ENCODE assay signal across 21 cellular contexts in genomic region chr7:125089171-125089570, GRCh38.
A peak's percentile ranks its signal among the peaks of the same experiment; 100 is the strongest.
DNase-seq lines count a peak whose midpoint lies in the region; FAIRE-seq and TF ChIP-seq lines count a peak whose summit lies in the region.
"Had no signal": no experiment of that assay in that cellular context is flagged by ENCODE, and none has a peak within 500 bp of the region (broad histone marks: within the 10 kb centered on the region; RNA-seq: fewer than 3 reads in every experiment).

No MANE protein-coding gene starts in this region.

- no peaks in the 10 kb centered on the region for H3K36me3 Mint-ChIP-seq in MCF 10A (ENCODE audit: insufficient read depth, unreplicated experiment)
- H3K36me3 Mint-ChIP-seq: CD14-positive monocyte; CD8-positive, alpha-beta memory T cell had no signal

- no peak for TF ChIP-seq CTCF in MCF 10A (IDR thresholded peaks at IDR 0.05; ENCODE audit: unreplicated experiment)
- no peak for TF ChIP-seq CTCF in breast epithelium (IDR thresholded peaks at IDR 0.05)
- TF ChIP-seq CTCF in epithelial cell of esophagus (IDR thresholded peaks at IDR 0.05; ENCODE audit: insufficient read depth, low read depth, low read length, missing control alignments), result no peak
- no peak for TF ChIP-seq CTCF in keratinocyte (optimal IDR thresholded peaks at IDR 0.05 in 1 of 3, IDR thresholded peaks at IDR 0.05 in 1 of 3, conservative IDR thresholded peaks at IDR 0.05 in 1 of 3; ENCODE audit: extremely low read depth in 1 of 3, insufficient read depth in 2 of 3, low read length in 3 of 3)

- no peaks in the 10 kb centered on the region for H3K9me3 ChIP-seq in breast epithelium
- no peaks in the 10 kb centered on the region for H3K9me3 ChIP-seq in keratinocyte (ENCODE audit: control insufficient read depth, low read depth, low read length)
- H3K9me3 ChIP-seq: BLaER1, HAP-1 had no signal

- intact Hi-C loops in MCF 10A (cut with micrococcal nuclease) (no loop called here), breast epithelium (cut with DNase I; ENCODE audit: low total_unique reads) (no loop called here)

- no peaks in the 10 kb centered on the region for H3K36me3 ChIP-seq in breast epithelium
- no peaks in the 10 kb centered on the region for H3K36me3 ChIP-seq in keratinocyte (ENCODE audit: control insufficient read depth in 2 of 2, extremely low read depth in 1 of 2, insufficient read depth in 2 of 2, low read length in 2 of 2)
- H3K36me3 ChIP-seq: BLaER1, HAP-1 had no signal

- CTCF ChIA-PET in MCF 10A (lab: Yijun Ruan, JAX), result no interaction called here

- POLR2A ChIA-PET in MCF 10A (lab: Yijun Ruan, JAX), result no interaction called here

- no peak overlapping the region for H3K9ac ChIP-seq in keratinocyte (ENCODE audit: control insufficient read depth, extremely low read depth, insufficient read depth, low read length)
- H3K9ac ChIP-seq: BLaER1 had no signal

- no peaks in the 10 kb centered on the region for H3K27me3 Mint-ChIP-seq in MCF 10A (ENCODE audit: insufficient read depth, unreplicated experiment)
- H3K27me3 Mint-ChIP-seq: B cell; CD4-positive, alpha-beta T cell; CD8-positive, alpha-beta memory T cell had no signal

- no peak overlapping the region for H3K4me3 ChIP-seq in breast epithelium
- H3K4me3 ChIP-seq in epithelial cell of esophagus (ENCODE audit: low read length), result no peak overlapping the region
- no peak overlapping the region for H3K4me3 ChIP-seq in keratinocyte (ENCODE audit: control insufficient read depth in 2 of 3, extremely low read depth in 1 of 3, insufficient read depth in 2 of 3, low read depth in 1 of 3, low read length in 3 of 3)
- H3K4me3 ChIP-seq: BLaER1, GM12878, GM23338, HAP-1 had no signal

- no peak overlapping the region for H3K4me3 Mint-ChIP-seq in MCF 10A (ENCODE audit: unreplicated experiment)
- H3K4me3 Mint-ChIP-seq: B cell; CD14-positive monocyte; CD4-positive, alpha-beta T cell; CD8-positive, alpha-beta memory T cell; GM23338; HFFc6 had no signal

- dilution Hi-C loops in keratinocyte (cut with MboI; ENCODE audit: extremely low pct_ligation_motif_present, low sequenced_read_pairs), result no loop called here

- no peaks in the 10 kb centered on the region for H3K9me3 Mint-ChIP-seq in MCF 10A (ENCODE audit: unreplicated experiment)
- H3K9me3 Mint-ChIP-seq: CD4-positive, alpha-beta T cell; GM23338 had no signal

- H4K20me1 ChIP-seq in keratinocyte (ENCODE audit: control insufficient read depth, extremely low read depth, insufficient read depth, low read length), result no peaks in the 10 kb centered on the region
- H4K20me1 ChIP-seq: BLaER1 had no signal

- H3K9me1 ChIP-seq in keratinocyte (ENCODE audit: control insufficient read depth, extremely low read depth, insufficient read depth, low read length), result no peaks in the 10 kb centered on the region

- no peak overlapping the region for H3K27ac ChIP-seq in breast epithelium
- H3K27ac ChIP-seq in keratinocyte (ENCODE audit: control insufficient read depth, insufficient read depth, low read length), result peak overlapping the region; percentile 34
- H3K27ac ChIP-seq: 22Rv1, BLaER1 had no signal

- H3K4me1 ChIP-seq in breast epithelium (no peaks in the 10 kb centered on the region), keratinocyte (ENCODE audit: control insufficient read depth, extremely low read depth, insufficient read depth, low read length) (peaks cover 12% of the 10 kb centered on the region)
- H3K4me1 ChIP-seq: BLaER1 had no signal

- no peaks in the 10 kb centered on the region for H3K27me3 ChIP-seq in breast epithelium
- H3K27me3 ChIP-seq in keratinocyte (ENCODE audit: control insufficient read depth, extremely low read depth, insufficient read depth, low read length), result no peaks in the 10 kb centered on the region
- H3K27me3 ChIP-seq: BLaER1 had no signal

- no peak for DNase-seq in MCF 10A (ENCODE audit: unreplicated experiment)
- no peak for DNase-seq in breast epithelium (ENCODE audit: low spot score in 2 of 2)
- DNase-seq in epithelial cell of esophagus (ENCODE audit: low read depth), result peak; percentile 81
- peak; percentile 25 for DNase-seq in keratinocyte (ENCODE audit: low read depth, low spot score)
- DNase-seq in activated CD4-positive, alpha-beta T cell treated with anti-CD3 and anti-CD28 coated beads for 1 hour, result no peak
- DNase-seq in central memory CD4-positive, alpha-beta T cell, result no peak
- DNase-seq: CD4-positive, alpha-beta T cell; CD8-positive, alpha-beta memory T cell; DMS 273 treated with DMSO at 0.1 percent for 48 hours; DMS79; EL; GDM1; HFFc6 had no signal

- BruUV-seq in MCF 10A (replicated peaks; lab: Mats Ljungman, UMichigan), result no TSS peak

- H3K27ac Mint-ChIP-seq in MCF 10A (ENCODE audit: low read depth, unreplicated experiment), result peak overlapping the region; percentile 46
- H3K27ac Mint-ChIP-seq: B cell; CD14-positive monocyte; CD4-positive, alpha-beta T cell; CD8-positive, alpha-beta memory T cell; GM23338; HFFc6 had no signal

- H3K4me2 ChIP-seq in keratinocyte (ENCODE audit: control insufficient read depth, extremely low read depth, insufficient read depth, low read depth, low read length), result peak overlapping the region; percentile 18
- H3K4me2 ChIP-seq: BLaER1, GM23338 had no signal

- TF ChIP-seq POLR2A in breast epithelium (IDR thresholded peaks at IDR 0.05), result no peak

- no peak for FAIRE-seq in keratinocyte (lab: Jason Lieb, UNC)
- FAIRE-seq: D721Med, GM12878 had no signal

- no peaks in the 10 kb centered on the region for H3K79me2 ChIP-seq in keratinocyte (ENCODE audit: control insufficient read depth, insufficient read depth, low read length)

- no peaks in the 10 kb centered on the region for H3K4me1 Mint-ChIP-seq in MCF 10A (ENCODE audit: insufficient read depth, unreplicated experiment)
- H3K4me1 Mint-ChIP-seq: B cell; CD14-positive monocyte; CD8-positive, alpha-beta memory T cell had no signal

- H2AFZ ChIP-seq in keratinocyte (ENCODE audit: control insufficient read depth, low read length), result no peak overlapping the region
- H2AFZ ChIP-seq: GM23338 had no signal

Comparison
In these comparisons a context has a peak if more than half of its experiments do, and no peak if none do; other contexts are left out.
1. DNase-seq: peak in epithelial cell of esophagus (single experiment) and keratinocyte (single experiment); none in MCF 10A (single experiment), breast epithelium (0 of 2), activated CD4-positive, alpha-beta T cell treated with anti-CD3 and anti-CD28 coated beads for 1 hour (single experiment) and central memory CD4-positive, alpha-beta T cell (single experiment).